ENCODE assay signal across 1 cellular context in the genomic region with DNA sequence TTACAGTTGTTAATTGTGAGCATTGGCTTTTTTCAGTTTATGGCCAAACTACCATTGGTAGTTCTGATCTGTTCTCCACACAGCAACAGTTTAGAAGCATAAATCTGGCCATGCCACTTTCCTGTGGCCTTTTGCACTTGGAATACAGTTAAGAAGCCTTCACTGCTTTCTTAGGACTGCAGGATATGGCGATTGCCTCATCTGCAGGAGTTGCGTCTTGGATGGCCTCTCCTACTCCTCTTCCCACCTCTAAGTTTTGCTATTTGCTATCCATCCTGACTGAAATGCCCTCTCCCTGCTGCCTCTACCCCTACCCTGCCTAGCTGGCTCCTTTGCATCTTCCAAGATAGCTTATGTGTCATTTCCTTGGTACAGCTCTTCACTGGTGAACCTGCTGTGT.
TF ChIP-seq lines count a peak whose summit lies in the region.

No MANE protein-coding gene starts in this region.

TF ChIP-seq in WTC11, 78 proteins besides CTCF, POLR2A, EP300 and RAD21:
- TF ChIP-seq NFATC4 (CRISPR knock-in tag; IDR thresholded peaks at IDR 0.05), result no peak
